ENCODE assay signal across 8 cellular contexts in genomic region chr2:134683561-134684112, GRCh38. TPM values are rescaled to one million over a fixed set of nuclear protein-coding genes. Genes with fewer than 3 reads are reported as not detected.
DNase-seq lines count a peak whose midpoint lies in the region; ATAC-seq, FAIRE-seq and TF ChIP-seq lines count a peak whose summit lies in the region.
"Had no signal": no experiment of that assay in that cellular context is flagged by ENCODE, and none has a peak within 500 bp of the region (broad histone marks: within the 10 kb centered on the region; RNA-seq: fewer than 3 reads in every experiment).

No MANE protein-coding gene starts in this region.

- FAIRE-seq in RCC 7860 (lab: Jason Lieb, UNC): peak; percentile 76

- H3F3A ChIP-seq in GM23338 (replicated peaks; ENCODE audit: low read depth) (no peaks in the 10 kb centered on the region), neural progenitor cell (ENCODE audit: low read depth) (no peaks in the 10 kb centered on the region)

- H3K9me2 ChIP-seq in GM23338 (ENCODE audit: insufficient read depth): peaks cover 9% of the 10 kb centered on the region; the same call in 1 of the 2 replicates

- H3K4me1 ChIP-seq in mucosa of stomach (ENCODE audit: control insufficient read depth, insufficient read depth, low read length) (peaks cover 49% of the 10 kb centered on the region), GM23338 (ENCODE audit: insufficient read depth) (0 out of 2 replicates have a peak, but pooled peaks cover 10% of the 10 kb centered on the region), neural progenitor cell (no peaks in the 10 kb centered on the region)

- H3K9ac ChIP-seq in mucosa of stomach (ENCODE audit: low read length) (peak overlapping the region; percentile 13), neural progenitor cell (no peak overlapping the region)

- ATAC-seq in GM18873 (IDR thresholded peaks at IDR 0.05; ENCODE audit: low FRiP score, unreplicated experiment) (peak; percentile 75), HG02763 (IDR thresholded peaks at IDR 0.05; ENCODE audit: unreplicated experiment) (peak; percentile 73), GM23338 (no peak)

- no peaks in the 10 kb centered on the region for H3K36me3 Mint-ChIP-seq in GM23338 (ENCODE audit: low read depth)
- H3K36me3 Mint-ChIP-seq in neural progenitor cell: no peaks in the 10 kb centered on the region
- H3K36me3 Mint-ChIP-seq: memory B cell had no signal

- no peaks in the 10 kb centered on the region for H3K79me2 ChIP-seq in GM23338 (replicated peaks; ENCODE audit: insufficient read depth)
- H3K79me2 ChIP-seq in neural progenitor cell (ENCODE audit: low read depth): no peaks in the 10 kb centered on the region

- H3K9me3 ChIP-seq in mucosa of stomach (ENCODE audit: control insufficient read depth, low read length) (no peaks in the 10 kb centered on the region), neural progenitor cell (ENCODE audit: low read depth) (no peaks in the 10 kb centered on the region)

- H3K4me1 Mint-ChIP-seq in GM23338: peaks cover 18% of the 10 kb centered on the region
- no peaks in the 10 kb centered on the region for H3K4me1 Mint-ChIP-seq in neural progenitor cell

- no peaks in the 10 kb centered on the region for H3K9me3 Mint-ChIP-seq in GM23338
- H3K9me3 Mint-ChIP-seq in neural progenitor cell: peaks cover 2% of the 10 kb centered on the region
- H3K9me3 Mint-ChIP-seq: memory B cell had no signal

- H3K27me3 Mint-ChIP-seq in GM23338 (ENCODE audit: insufficient read depth, low read depth, poor library complexity) (no peaks in the 10 kb centered on the region), neural progenitor cell (ENCODE audit: insufficient read depth, low read depth) (no peaks in the 10 kb centered on the region)
- H3K27me3 Mint-ChIP-seq: memory B cell had no signal

- H3K4me3 ChIP-seq in mucosa of stomach (ENCODE audit: low read length) (no peak overlapping the region), GM23338 (no peak overlapping the region), neural progenitor cell (no peak overlapping the region)

- no peaks in the 10 kb centered on the region for H3K36me3 ChIP-seq in mucosa of stomach (ENCODE audit: control insufficient read depth, insufficient read depth, low read length)
- H3K36me3 ChIP-seq in GM23338 (ENCODE audit: insufficient read depth): no peaks in the 10 kb centered on the region
- no peaks in the 10 kb centered on the region for H3K36me3 ChIP-seq in neural progenitor cell

- DNase-seq in RCC 7860 (ENCODE audit: low spot score): peak; percentile 77
- no peak for DNase-seq in GM23338 (ENCODE audit: low spot score)
- no peak for DNase-seq in NCI-H69 (lab: John Stamatoyannopoulos, UW)
- DNase-seq in neural progenitor cell (ENCODE audit: low spot score): no peak

- H2AFZ ChIP-seq in GM23338 (no peak overlapping the region), neural progenitor cell (replicated peaks) (no peak overlapping the region)

- TF ChIP-seq CTCF in GM23338 (conservative IDR thresholded peaks at IDR 0.05; ENCODE audit: low read depth in 2 of 2) (no peak), neural progenitor cell (IDR thresholded peaks at IDR 0.05) (no peak)

- H3K27ac Mint-ChIP-seq in GM23338 (no peak overlapping the region), neural progenitor cell (no peak overlapping the region)
- H3K27ac Mint-ChIP-seq: memory B cell had no signal

- H4K20me1 ChIP-seq in GM23338 (replicated peaks; ENCODE audit: insufficient read depth) (no peaks in the 10 kb centered on the region), neural progenitor cell (ENCODE audit: low read depth) (no peaks in the 10 kb centered on the region)

- no peak overlapping the region for H3K4me3 Mint-ChIP-seq in GM23338
- no peak overlapping the region for H3K4me3 Mint-ChIP-seq in neural progenitor cell
- H3K4me3 Mint-ChIP-seq: memory B cell had no signal

- H3K27me3 ChIP-seq in mucosa of stomach (ENCODE audit: control insufficient read depth, insufficient read depth, low read length) (no peaks in the 10 kb centered on the region), GM23338 (ENCODE audit: insufficient read depth) (no peaks in the 10 kb centered on the region), neural progenitor cell (no peaks in the 10 kb centered on the region)

- H3K27ac ChIP-seq in GM23338 (ENCODE audit: low read depth): no peak overlapping the region
- H3K27ac ChIP-seq in neural progenitor cell: no peak overlapping the region

- no peak overlapping the region for H3K4me2 ChIP-seq in GM23338
- no peak overlapping the region for H3K4me2 ChIP-seq in neural progenitor cell

TF ChIP-seq in GM23338, 12 proteins besides CTCF, POLR2A, EP300 and RAD21:
- no peak for TF ChIP-seq POLR2AphosphoS5 (IDR thresholded peaks at IDR 0.05; ENCODE audit: low read depth)
- no peak for TF ChIP-seq EZH2 (IDR thresholded peaks at IDR 0.05; ENCODE audit: low read depth, unreplicated experiment)
- no peak for TF ChIP-seq ZNF114 (CRISPR knock-in tag; IDR thresholded peaks at IDR 0.05)
- no peak for TF ChIP-seq NANOG (IDR thresholded peaks at IDR 0.05; ENCODE audit: borderline replicate concordance)
- no peak for TF ChIP-seq ZNF331 (CRISPR knock-in tag; IDR thresholded peaks at IDR 0.05; ENCODE audit: low read depth)
- no peak for TF ChIP-seq CREB1 (CRISPR knock-in tag; IDR thresholded peaks at IDR 0.05; ENCODE audit: low read depth)
- TF ChIP-seq STAT1 (IDR thresholded peaks at IDR 0.05; ENCODE audit: unreplicated experiment): no peak

RNA-seq across cellular contexts. Expression of gene TMEM163, which starts 35.2 kb away (rescaled TPM):
- 0.85 and 1.1 TPM in 2 replicates for total RNA-seq in GM23338 (2014; rRNA removed; shearing (Covaris generic))
- polyA plus RNA-seq in GM23338 (2016; fragmentation: Nextera tagmentation; extraction: Ambion mirVana): 1.3 and 1.8 TPM in 2 replicates
- total RNA-seq in neural progenitor cell (ENCODE audit: low replicate concordance): 0.95 and 1.2 TPM in 2 replicates
